22 cellular contexts compared by ENCODE assay signal in genomic region chr15:24943361-24943760, GRCh38.
"Had no signal": no experiment of that assay in that cellular context is flagged by ENCODE, and none has a peak within 500 bp of the region (broad histone marks: within the 10 kb centered on the region; RNA-seq: fewer than 3 reads in every experiment).

No MANE protein-coding gene starts in this region.

- H3K27me3 Mint-ChIP-seq: effector memory CD8-positive, alpha-beta T cell; naive B cell; natural killer cell treated with Interleukin-12 subunit alpha and Interleukin-12 subunit beta and Interleukin-15 and Interleukin-18, amount 100 ng/mL, for 72 hours; stimulated activated memory B cell treated with anti-CD40 and anti-IgM and Interleukin-4, amounts not matched to agents 10 μg/mL and 1 μg/mL and 100 μg/mL, for 72 hours; type B pancreatic cell had no signal

- ATAC-seq: effector memory CD8-positive, alpha-beta T cell; left ventricle myocardium superior; lower lobe of right lung; natural killer cell treated with Interleukin-12 subunit alpha and Interleukin-12 subunit beta and Interleukin-15 and Interleukin-18, amount 100 ng/mL, for 72 hours; sciatic nerve; stimulated activated memory B cell treated with anti-CD40 and anti-IgM and Interleukin-4, amounts not matched to agents 10 μg/mL and 1 μg/mL and 100 μg/mL, for 72 hours; stimulated activated naive CD8-positive, alpha-beta T cell treated with anti-CD3 and anti-CD28 coated beads, Interleukin-15, Interleukin-2, amounts not matched to agents 100 U/mL and 50 U/mL, for 24 hours had no signal

- H3K4me1 Mint-ChIP-seq: naive B cell; stimulated activated memory B cell treated with anti-CD40 and anti-IgM and Interleukin-4, amounts not matched to agents 10 μg/mL and 1 μg/mL and 100 μg/mL, for 72 hours had no signal

- H3K27me3 ChIP-seq: right atrium auricular region, testis, tibial artery had no signal

- H3K4me1 ChIP-seq: lower lobe of right lung, prostate gland, right atrium auricular region, testis had no signal

- H3K36me3 Mint-ChIP-seq: naive B cell; natural killer cell treated with Interleukin-12 subunit alpha and Interleukin-12 subunit beta and Interleukin-15 and Interleukin-18, amount 100 ng/mL, for 72 hours; stimulated activated memory B cell treated with anti-CD40 and anti-IgM and Interleukin-4, amounts not matched to agents 10 μg/mL and 1 μg/mL and 100 μg/mL, for 72 hours; type B pancreatic cell had no signal

- FAIRE-seq: frontal cortex, keratinocyte, urothelium cell line had no signal

- H3K27ac Mint-ChIP-seq: effector memory CD8-positive, alpha-beta T cell; naive B cell; natural killer cell treated with Interleukin-12 subunit alpha and Interleukin-12 subunit beta and Interleukin-15 and Interleukin-18, amount 100 ng/mL, for 72 hours; stimulated activated memory B cell treated with anti-CD40 and anti-IgM and Interleukin-4, amounts not matched to agents 10 μg/mL and 1 μg/mL and 100 μg/mL, for 72 hours; type B pancreatic cell had no signal

- DNase-seq: cortex of kidney; effector memory CD8-positive, alpha-beta T cell; head of caudate nucleus; left ventricle myocardium superior; lower lobe of right lung; naive B cell; nucleus accumbens; stimulated activated CD4-positive, alpha-beta T cell treated with anti-CD3 and anti-CD28 coated beads, Interleukin-2, amount 100 ng/mL, for 24 hours; stimulated activated CD4-positive, alpha-beta T cell treated with anti-CD3 and anti-CD28 coated beads, Interleukin-4, amount 100 ng/mL, for 24 hours; stimulated activated naive CD8-positive, alpha-beta T cell treated with anti-CD3 and anti-CD28 coated beads, Interleukin-15, Interleukin-2, amounts not matched to agents 100 U/mL and 50 U/mL, for 24 hours; substantia nigra; testis; tibial artery had no signal

- H3K9me3 Mint-ChIP-seq: effector memory CD8-positive, alpha-beta T cell; type B pancreatic cell had no signal

- H3K4me3 Mint-ChIP-seq: effector memory CD8-positive, alpha-beta T cell; natural killer cell treated with Interleukin-12 subunit alpha and Interleukin-12 subunit beta and Interleukin-15 and Interleukin-18, amount 100 ng/mL, for 72 hours; stimulated activated memory B cell treated with anti-CD40 and anti-IgM and Interleukin-4, amounts not matched to agents 10 μg/mL and 1 μg/mL and 100 μg/mL, for 72 hours; type B pancreatic cell had no signal

- H3K36me3 ChIP-seq: lower lobe of right lung, prostate gland, right atrium auricular region, tibial artery had no signal

- H3K4me3 ChIP-seq: lower lobe of right lung, prostate gland, right atrium auricular region, testis, tibial artery had no signal

- H3K9me3 ChIP-seq: lower lobe of right lung, prostate gland, right atrium auricular region, testis, tibial artery had no signal

- H3K27ac ChIP-seq: lower lobe of right lung, prostate gland, right atrium auricular region, testis, tibial artery had no signal
